Comparison of ENCODE assay signal across 8 cellular contexts in the genomic region with DNA sequence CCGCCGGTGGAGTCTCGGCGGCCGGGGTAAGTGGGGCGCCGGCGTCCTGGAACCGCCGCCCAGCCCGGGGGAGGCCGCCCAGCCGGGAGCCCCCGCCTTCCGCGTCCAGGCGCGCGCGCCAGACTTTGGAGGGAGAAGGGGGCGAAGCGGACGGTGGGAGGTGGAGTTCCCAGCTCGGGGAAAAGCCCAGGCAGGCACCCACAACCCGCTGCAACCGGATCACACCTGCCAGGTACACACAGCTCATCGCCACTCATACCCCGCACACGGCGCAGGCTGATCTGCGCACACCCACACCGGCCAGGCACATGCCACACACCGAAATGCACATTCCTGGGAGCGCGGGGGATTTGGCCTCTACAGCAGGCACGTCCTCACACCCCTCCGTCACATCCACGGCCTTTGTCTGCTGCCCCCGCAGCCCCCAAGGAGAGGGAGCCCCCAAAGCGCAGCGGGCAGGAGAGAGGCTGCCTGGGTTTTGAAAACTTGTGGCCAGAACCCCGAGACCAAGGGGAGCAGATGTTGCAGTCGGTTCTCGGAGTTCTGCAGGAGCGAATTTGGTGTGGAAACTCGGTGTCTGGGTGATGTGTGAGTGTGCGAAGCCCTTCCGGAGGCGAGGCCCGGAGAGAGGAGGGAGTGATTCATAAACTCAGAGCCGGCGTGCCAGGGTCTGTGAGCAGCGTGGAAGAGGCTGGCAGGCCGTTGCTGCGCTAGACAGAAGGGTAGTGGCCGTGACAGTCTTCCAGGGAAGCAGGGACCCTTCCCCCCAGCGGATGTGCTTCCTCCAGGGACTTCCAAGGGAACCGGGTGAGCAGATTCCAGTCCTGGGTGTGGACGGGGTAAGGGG. TPM values are rescaled to one million over a fixed set of nuclear protein-coding genes. Genes with fewer than 3 reads are reported as not detected.
DNase-seq lines count a peak whose midpoint lies in the region; ATAC-seq and TF ChIP-seq lines count a peak whose summit lies in the region.

No MANE protein-coding gene starts in this region.

- POLR2A ChIA-PET in AG04449 (lab: Yijun Ruan, JAX) = interaction anchor here (0.6 to 1.5 kb wide), 3 partner anchors 9 to 83 kb away, joined by 3 to 6 read pairs (median 4); no protein-coding TSS in a partner anchor

- intact Hi-C loops in vagina (cut with DNase I) = loop anchor here (10.0 kb wide), 2 partner anchors 50 to 370 kb away; no protein-coding TSS in a partner anchor

- H3K4me2 ChIP-seq in osteoblast (ENCODE audit: insufficient read depth, low read length) = peak overlapping the region; percentile 100

- H3K36me3 ChIP-seq in gastroesophageal sphincter = no peaks in the 10 kb centered on the region
- no peaks in the 10 kb centered on the region for H3K36me3 ChIP-seq in osteoblast (ENCODE audit: insufficient read depth, low read length)
- no peaks in the 10 kb centered on the region for H3K36me3 ChIP-seq in vagina

- H3K4me1 ChIP-seq in gastroesophageal sphincter = peaks cover 0 to 67% (median 21%) of the 10 kb centered on the region in 3 donors
- peaks cover 44% of the 10 kb centered on the region for H3K4me1 ChIP-seq in osteoblast (ENCODE audit: insufficient read depth, low read length)
- peaks cover 62% of the 10 kb centered on the region for H3K4me1 ChIP-seq in vagina

- H2AFZ ChIP-seq in osteoblast (ENCODE audit: low read length) = peak overlapping the region; percentile 66

- TF ChIP-seq CTCF in AG04449 (IDR thresholded peaks at IDR 0.05; ENCODE audit: insufficient read depth, low read length, missing control alignments) (no peak), LNCaP clone FGC (IDR thresholded peaks at IDR 0.05; ENCODE audit: control insufficient read depth, extremely low read depth, insufficient read depth) (no peak), gastroesophageal sphincter (IDR thresholded peaks at IDR 0.05) (no peak), osteoblast (IDR thresholded peaks at IDR 0.05; ENCODE audit: extremely low read depth, low read depth, low read length) (no peak), vagina (IDR thresholded peaks at IDR 0.05) (no peak)

- DNase-seq in AG04449 (ENCODE audit: low read depth, low spot score) = no peak
- no peak for DNase-seq in LNCaP clone FGC (ENCODE audit: low read depth)
- DNase-seq in activated T-cell treated with anti-CD3 and anti-CD28 coated beads, Interleukin-2, amount 50 U/mL, for 48 hours = peak; percentile 63 to 70
- DNase-seq in osteoblast (ENCODE audit: insufficient read length, low spot score, missing footprints) = peak; percentile 95
- no peak for DNase-seq in vagina (ENCODE audit: extremely low spot score in 2 of 2)
- no peak for DNase-seq in GF-D8 (lab: John Stamatoyannopoulos, UW)

- peaks cover 28% of the 10 kb centered on the region for H4K20me1 ChIP-seq in osteoblast (ENCODE audit: insufficient read depth, low read length)

- peak; percentile 58 for ATAC-seq in gastroesophageal sphincter
- no peak for ATAC-seq in HG03520 (IDR thresholded peaks at IDR 0.05; ENCODE audit: unreplicated experiment)

- no peaks in the 10 kb centered on the region for H3K9me3 ChIP-seq in gastroesophageal sphincter
- H3K9me3 ChIP-seq in osteoblast (ENCODE audit: low read depth, low read length) = no peaks in the 10 kb centered on the region
- no peaks in the 10 kb centered on the region for H3K9me3 ChIP-seq in vagina

- no peaks in the 10 kb centered on the region for H3K27me3 ChIP-seq in gastroesophageal sphincter
- H3K27me3 ChIP-seq in osteoblast (ENCODE audit: insufficient read depth, low read length) = no peaks in the 10 kb centered on the region
- H3K27me3 ChIP-seq in vagina = no peaks in the 10 kb centered on the region

- WGBS in gastroesophageal sphincter (ENCODE audit: low coverage in 1 of 2), 2 donors = 0% methylated on average over 11 of the region's 59 CpGs; no CpG with 5 or more reads in 1 of the 2 donors

- H3K4me3 ChIP-seq in AG04449 (ENCODE audit: low read depth, low read length) (peak overlapping the region; percentile 93), LNCaP clone FGC (ENCODE audit: low read depth, low read length) (peak overlapping the region; percentile 51), gastroesophageal sphincter (peak overlapping the region; percentile 67 to 88), osteoblast (ENCODE audit: insufficient read depth, low read length) (peak overlapping the region; percentile 93), vagina (peak overlapping the region; percentile 59 to 70)

- no peak for TF ChIP-seq EP300 in gastroesophageal sphincter (IDR thresholded peaks at IDR 0.05)

- CTCF ChIA-PET in AG04449 (lab: Yijun Ruan, JAX) = interaction anchor here (1.0 to 3.8 kb wide), 10 partner anchors 9 to 97 kb away, joined by 3 to 28 read pairs (median 4); no protein-coding TSS in a partner anchor

- H3K27ac ChIP-seq in gastroesophageal sphincter (peak overlapping the region; percentile 82 to 99 (median 98)), osteoblast (ENCODE audit: low read depth, low read length) (peak overlapping the region; percentile 88), vagina (peak overlapping the region; percentile 98)

- H3K79me2 ChIP-seq in osteoblast (ENCODE audit: insufficient read depth, low read length) = peaks cover 52% of the 10 kb centered on the region

- TF ChIP-seq POLR2A in gastroesophageal sphincter (IDR thresholded peaks at IDR 0.05) (peak; percentile 51 to 55), vagina (IDR thresholded peaks at IDR 0.05) (peak in 1 of 2 donors; percentile 10)

RNA-seq across cellular contexts. Expression of gene CHST3, which starts 0.7 kb away (rescaled TPM):
- 10 to 100 TPM; 31.8 to 48.0 (median 37.3) TPM for total RNA-seq in gastroesophageal sphincter
- 39.5 and 43.1 TPM in 2 replicates for total RNA-seq in osteoblast
- total RNA-seq in vagina = 26.0 TPM

Comparison
In these comparisons a context has a peak if more than half of its experiments do, and no peak if none do; other contexts are left out.
1. DNase-seq: peak in activated T-cell treated with anti-CD3 and anti-CD28 coated beads, Interleukin-2, amount 50 U/mL, for 48 hours (2 of 2) and osteoblast (single experiment); none in AG04449 (single experiment), LNCaP clone FGC (single experiment), vagina (0 of 2) and GF-D8 (single experiment).
2. Peak in every context shown above with its lines, with median percentiles within 50 percentile points of each other: H3K4me3 ChIP-seq and H3K27ac ChIP-seq.